ENCODE assay signal across 1 cellular context in the genomic region with DNA sequence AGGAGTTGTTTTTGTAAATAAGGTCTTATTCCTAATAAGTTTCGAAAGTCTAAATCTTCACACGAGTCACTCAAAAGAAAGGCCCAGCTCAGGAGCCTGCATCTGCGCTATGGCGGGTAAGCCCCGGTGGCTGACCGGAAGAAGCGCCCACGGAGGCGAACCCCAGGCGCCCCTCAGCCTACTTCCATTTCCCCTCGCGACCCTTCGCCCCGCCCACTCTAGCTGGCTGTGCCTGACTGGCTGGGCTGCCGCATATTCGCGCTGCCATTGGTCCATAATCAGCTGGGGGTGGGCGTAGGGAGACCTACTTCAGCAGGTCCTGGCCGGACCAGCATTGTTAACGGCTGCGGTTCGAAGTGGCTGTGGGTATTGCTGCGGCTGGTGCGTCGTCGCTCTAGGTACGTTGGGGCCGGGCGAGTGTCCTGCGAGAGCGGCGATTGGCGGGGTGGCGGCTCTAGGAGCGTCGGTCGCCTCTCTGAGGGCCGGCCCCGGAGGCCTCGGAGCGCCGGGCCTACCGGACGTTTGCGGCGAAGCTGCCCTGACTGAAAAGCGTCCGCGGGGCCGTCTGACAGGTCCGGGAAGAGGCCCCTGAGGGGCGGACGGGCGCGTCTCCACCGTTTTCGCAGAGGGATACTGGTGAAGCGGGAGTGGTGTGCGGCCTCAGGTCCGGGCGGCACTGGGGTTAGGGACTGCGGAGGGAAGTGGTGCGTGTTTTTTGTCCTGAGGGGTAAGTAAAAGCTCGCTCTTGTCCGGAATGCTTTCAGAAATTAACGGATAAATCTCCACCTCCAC.
TF ChIP-seq lines count a peak whose summit lies in the region.

A gene with protein sequence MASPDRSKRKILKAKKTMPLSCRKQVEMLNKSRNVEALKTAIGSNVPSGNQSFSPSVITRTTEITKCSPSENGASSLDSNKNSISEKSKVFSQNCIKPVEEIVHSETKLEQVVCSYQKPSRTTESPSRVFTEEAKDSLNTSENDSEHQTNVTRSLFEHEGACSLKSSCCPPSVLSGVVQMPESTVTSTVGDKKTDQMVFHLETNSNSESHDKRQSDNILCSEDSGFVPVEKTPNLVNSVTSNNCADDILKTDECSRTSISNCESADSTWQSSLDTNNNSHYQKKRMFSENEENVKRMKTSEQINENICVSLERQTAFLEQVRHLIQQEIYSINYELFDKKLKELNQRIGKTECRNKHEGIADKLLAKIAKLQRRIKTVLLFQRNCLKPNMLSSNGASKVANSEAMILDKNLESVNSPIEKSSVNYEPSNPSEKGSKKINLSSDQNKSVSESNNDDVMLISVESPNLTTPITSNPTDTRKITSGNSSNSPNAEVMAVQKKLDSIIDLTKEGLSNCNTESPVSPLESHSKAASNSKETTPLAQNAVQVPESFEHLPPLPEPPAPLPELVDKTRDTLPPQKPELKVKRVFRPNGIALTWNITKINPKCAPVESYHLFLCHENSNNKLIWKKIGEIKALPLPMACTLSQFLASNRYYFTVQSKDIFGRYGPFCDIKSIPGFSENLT (plus strand): TSS at position 337 of the 792 bp plus-strand sequence. CDS start 44,560 bp downstream, outside the sequence.

TF ChIP-seq in K562, 482 proteins besides CTCF, POLR2A, EP300 and RAD21 (continued from another document and continues in another):
- peak; percentile 83; the same call in 1 of the 2 replicates for TF ChIP-seq POLR2AphosphoS2 (IDR thresholded peaks at IDR 0.05; ENCODE audit: low read length)
- TF ChIP-seq MCM5 (IDR thresholded peaks at IDR 0.05; ENCODE audit: low read depth): no peak
- TF ChIP-seq, protein P1, sequence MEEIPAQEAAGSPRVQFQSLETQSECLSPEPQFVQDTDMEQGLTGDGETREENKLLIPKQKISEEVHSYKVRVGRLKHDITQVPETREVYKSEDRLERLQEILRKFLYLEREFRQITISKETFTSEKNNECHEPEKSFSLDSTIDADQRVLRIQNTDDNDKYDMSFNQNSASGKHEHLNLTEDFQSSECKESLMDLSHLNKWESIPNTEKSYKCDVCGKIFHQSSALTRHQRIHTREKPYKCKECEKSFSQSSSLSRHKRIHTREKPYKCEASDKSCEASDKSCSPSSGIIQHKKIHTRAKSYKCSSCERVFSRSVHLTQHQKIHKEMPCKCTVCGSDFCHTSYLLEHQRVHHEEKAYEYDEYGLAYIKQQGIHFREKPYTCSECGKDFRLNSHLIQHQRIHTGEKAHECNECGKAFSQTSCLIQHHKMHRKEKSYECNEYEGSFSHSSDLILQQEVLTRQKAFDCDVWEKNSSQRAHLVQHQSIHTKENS (CRISPR knock-in tag; IDR thresholded peaks at IDR 0.05): no peak
- no peak for TF ChIP-seq FOXA1 (IDR thresholded peaks at IDR 0.05; ENCODE audit: borderline replicate concordance)
- TF ChIP-seq ZNF232 (CRISPR knock-in tag; IDR thresholded peaks at IDR 0.05): no peak; the same call in 1 of the 2 replicates
- TF ChIP-seq CSDE1 (IDR thresholded peaks at IDR 0.05): no peak
- peak; percentile 49 to 65; a peak in 2 of 4 replicates for TF ChIP-seq MAZ (CRISPR knock-in tag; conservative IDR thresholded peaks at IDR 0.05 in 1 of 2, IDR thresholded peaks at IDR 0.05 in 1 of 2)
- no peak for TF ChIP-seq ZNF76 (CRISPR knock-in tag; IDR thresholded peaks at IDR 0.05; ENCODE audit: borderline replicate concordance)
- TF ChIP-seq ZFPM2 (CRISPR knock-in tag; IDR thresholded peaks at IDR 0.05): no peak
- TF ChIP-seq, protein P2, sequence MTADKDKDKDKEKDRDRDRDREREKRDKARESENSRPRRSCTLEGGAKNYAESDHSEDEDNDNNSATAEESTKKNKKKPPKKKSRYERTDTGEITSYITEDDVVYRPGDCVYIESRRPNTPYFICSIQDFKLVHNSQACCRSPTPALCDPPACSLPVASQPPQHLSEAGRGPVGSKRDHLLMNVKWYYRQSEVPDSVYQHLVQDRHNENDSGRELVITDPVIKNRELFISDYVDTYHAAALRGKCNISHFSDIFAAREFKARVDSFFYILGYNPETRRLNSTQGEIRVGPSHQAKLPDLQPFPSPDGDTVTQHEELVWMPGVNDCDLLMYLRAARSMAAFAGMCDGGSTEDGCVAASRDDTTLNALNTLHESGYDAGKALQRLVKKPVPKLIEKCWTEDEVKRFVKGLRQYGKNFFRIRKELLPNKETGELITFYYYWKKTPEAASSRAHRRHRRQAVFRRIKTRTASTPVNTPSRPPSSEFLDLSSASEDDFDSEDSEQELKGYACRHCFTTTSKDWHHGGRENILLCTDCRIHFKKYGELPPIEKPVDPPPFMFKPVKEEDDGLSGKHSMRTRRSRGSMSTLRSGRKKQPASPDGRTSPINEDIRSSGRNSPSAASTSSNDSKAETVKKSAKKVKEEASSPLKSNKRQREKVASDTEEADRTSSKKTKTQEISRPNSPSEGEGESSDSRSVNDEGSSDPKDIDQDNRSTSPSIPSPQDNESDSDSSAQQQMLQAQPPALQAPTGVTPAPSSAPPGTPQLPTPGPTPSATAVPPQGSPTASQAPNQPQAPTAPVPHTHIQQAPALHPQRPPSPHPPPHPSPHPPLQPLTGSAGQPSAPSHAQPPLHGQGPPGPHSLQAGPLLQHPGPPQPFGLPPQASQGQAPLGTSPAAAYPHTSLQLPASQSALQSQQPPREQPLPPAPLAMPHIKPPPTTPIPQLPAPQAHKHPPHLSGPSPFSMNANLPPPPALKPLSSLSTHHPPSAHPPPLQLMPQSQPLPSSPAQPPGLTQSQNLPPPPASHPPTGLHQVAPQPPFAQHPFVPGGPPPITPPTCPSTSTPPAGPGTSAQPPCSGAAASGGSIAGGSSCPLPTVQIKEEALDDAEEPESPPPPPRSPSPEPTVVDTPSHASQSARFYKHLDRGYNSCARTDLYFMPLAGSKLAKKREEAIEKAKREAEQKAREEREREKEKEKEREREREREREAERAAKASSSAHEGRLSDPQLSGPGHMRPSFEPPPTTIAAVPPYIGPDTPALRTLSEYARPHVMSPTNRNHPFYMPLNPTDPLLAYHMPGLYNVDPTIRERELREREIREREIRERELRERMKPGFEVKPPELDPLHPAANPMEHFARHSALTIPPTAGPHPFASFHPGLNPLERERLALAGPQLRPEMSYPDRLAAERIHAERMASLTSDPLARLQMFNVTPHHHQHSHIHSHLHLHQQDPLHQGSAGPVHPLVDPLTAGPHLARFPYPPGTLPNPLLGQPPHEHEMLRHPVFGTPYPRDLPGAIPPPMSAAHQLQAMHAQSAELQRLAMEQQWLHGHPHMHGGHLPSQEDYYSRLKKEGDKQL (CRISPR knock-in tag; IDR thresholded peaks at IDR 0.05; ENCODE audit: borderline replicate concordance): no peak
- TF ChIP-seq ETV6 (IDR thresholded peaks at IDR 0.05; ENCODE audit: borderline replicate concordance in 1 of 2, low read depth in 2 of 2, low read length in 1 of 2): no peak
- TF ChIP-seq ETV6 (CRISPR knock-in tag; IDR thresholded peaks at IDR 0.05; ENCODE audit: borderline replicate concordance): no peak
- TF ChIP-seq, protein P3, sequence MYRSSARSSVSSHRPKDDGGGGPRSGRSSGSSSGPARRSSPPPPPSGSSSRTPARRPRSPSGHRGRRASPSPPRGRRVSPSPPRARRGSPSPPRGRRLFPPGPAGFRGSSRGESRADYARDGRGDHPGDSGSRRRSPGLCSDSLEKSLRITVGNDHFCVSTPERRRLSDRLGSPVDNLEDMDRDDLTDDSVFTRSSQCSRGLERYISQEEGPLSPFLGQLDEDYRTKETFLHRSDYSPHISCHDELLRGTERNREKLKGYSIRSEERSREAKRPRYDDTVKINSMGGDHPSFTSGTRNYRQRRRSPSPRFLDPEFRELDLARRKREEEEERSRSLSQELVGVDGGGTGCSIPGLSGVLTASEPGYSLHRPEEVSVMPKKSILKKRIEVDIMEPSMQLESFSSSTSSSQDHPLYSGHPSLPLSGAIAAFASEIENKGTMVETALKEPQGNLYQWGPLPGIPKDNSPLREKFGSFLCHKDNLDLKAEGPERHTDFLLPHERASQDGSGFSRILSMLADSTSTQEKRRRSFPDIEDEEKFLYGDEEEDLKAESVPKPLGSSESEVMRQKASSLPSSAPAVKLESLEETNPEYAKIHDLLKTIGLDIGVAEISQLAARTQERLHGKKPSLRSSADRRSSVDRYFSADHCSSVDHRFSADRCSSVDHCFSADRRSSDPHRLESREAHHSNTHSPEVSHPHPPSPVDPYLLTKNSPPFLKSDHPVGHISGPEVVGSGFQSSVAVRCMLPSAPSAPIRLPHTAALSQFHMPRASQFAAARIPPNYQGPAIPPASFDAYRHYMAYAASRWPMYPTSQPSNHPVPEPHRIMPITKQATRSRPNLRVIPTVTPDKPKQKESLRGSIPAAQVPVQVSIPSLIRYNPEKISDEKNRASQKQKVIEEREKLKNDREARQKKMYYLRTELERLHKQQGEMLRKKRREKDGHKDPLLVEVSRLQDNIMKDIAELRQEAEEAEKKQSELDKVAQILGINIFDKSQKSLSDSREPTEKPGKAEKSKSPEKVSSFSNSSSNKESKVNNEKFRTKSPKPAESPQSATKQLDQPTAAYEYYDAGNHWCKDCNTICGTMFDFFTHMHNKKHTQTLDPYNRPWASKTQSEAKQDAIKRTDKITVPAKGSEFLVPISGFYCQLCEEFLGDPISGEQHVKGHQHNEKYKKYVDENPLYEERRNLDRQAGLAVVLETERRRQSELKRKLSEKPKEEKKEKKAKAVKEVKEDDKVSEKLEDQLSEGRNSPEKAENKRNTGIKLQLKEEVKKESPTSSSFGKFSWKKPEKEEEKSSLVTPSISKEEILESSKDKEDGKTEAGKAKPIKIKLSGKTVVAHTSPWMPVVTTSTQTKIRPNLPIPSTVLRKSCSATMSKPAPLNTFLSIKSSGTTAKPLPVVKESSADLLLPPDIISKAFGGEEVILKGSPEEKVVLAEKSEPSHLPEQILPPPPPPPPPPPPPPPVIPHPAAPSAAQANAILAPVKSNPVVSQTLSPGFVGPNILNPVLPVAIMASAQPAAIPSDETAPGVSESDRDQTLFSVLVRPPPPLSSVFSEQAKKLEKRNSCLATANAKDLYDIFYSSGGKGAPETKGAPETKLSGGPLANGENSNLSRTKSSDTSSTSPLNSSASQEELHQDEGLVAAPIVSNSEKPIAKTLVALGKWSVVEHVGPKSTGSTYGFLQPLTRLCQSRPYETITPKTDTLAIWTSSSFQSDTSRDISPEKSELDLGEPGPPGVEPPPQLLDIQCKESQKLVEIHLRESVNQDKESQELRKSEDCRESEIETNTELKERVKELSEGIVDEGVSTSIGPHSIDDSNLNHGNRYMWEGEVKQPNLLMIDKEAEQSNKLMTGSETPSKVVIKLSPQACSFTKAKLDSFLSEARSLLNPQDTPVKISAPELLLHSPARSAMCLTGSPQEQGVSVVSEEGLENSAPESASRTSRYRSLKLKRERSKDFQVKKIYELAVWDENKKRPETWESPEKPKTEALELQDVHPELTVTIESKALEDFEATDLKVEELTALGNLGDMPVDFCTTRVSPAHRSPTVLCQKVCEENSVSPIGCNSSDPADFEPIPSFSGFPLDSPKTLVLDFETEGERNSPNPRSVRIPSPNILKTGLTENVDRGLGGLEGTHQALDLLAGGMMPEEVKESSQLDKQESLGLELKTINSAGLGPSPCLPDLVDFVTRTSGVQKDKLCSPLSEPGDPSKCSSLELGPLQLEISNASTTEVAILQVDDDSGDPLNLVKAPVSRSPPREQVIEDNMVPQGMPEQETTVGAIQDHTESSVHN (IDR thresholded peaks at IDR 0.05; ENCODE audit: borderline replicate concordance in 1 of 2, low read depth in 1 of 2): no peak
- TF ChIP-seq, protein P4, sequence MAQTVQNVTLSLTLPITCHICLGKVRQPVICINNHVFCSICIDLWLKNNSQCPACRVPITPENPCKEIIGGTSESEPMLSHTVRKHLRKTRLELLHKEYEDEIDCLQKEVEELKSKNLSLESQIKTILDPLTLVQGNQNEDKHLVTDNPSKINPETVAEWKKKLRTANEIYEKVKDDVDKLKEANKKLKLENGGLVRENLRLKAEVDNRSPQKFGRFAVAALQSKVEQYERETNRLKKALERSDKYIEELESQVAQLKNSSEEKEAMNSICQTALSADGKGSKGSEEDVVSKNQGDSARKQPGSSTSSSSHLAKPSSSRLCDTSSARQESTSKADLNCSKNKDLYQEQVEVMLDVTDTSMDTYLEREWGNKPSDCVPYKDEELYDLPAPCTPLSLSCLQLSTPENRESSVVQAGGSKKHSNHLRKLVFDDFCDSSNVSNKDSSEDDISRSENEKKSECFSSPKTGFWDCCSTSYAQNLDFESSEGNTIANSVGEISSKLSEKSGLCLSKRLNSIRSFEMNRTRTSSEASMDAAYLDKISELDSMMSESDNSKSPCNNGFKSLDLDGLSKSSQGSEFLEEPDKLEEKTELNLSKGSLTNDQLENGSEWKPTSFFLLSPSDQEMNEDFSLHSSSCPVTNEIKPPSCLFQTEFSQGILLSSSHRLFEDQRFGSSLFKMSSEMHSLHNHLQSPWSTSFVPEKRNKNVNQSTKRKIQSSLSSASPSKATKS (CRISPR knock-in tag; IDR thresholded peaks at IDR 0.05): no peak
- no peak for TF ChIP-seq ZNF133 (CRISPR knock-in tag; IDR thresholded peaks at IDR 0.05)
- peak in 1 of 2 experiments; percentile 98; a peak in 2 of 3 replicates for TF ChIP-seq CBX3 (IDR thresholded peaks at IDR 0.05; ENCODE audit: borderline replicate concordance in 1 of 2, low read length in 2 of 2)
- no peak for TF ChIP-seq ELF2 (CRISPR knock-in tag; IDR thresholded peaks at IDR 0.05)
- TF ChIP-seq SMAD2 (IDR thresholded peaks at IDR 0.05; ENCODE audit: low read depth, low read length): no peak
- TF ChIP-seq NELFE (IDR thresholded peaks at IDR 0.05; ENCODE audit: insufficient read depth, insufficient read length): peak; percentile 72
- TF ChIP-seq, protein P5, sequence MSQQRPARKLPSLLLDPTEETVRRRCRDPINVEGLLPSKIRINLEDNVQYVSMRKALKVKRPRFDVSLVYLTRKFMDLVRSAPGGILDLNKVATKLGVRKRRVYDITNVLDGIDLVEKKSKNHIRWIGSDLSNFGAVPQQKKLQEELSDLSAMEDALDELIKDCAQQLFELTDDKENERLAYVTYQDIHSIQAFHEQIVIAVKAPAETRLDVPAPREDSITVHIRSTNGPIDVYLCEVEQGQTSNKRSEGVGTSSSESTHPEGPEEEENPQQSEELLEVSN (IDR thresholded peaks at IDR 0.05; ENCODE audit: borderline replicate concordance in 1 of 2, extremely low read depth in 1 of 2, insufficient read depth in 1 of 2, insufficient read length in 1 of 2, low read depth in 1 of 2, low read length in 1 of 2, poor library complexity in 1 of 2, severe bottlenecking in 1 of 2): peak in 1 of 2 experiments; percentile 49
- no peak for TF ChIP-seq LEF1 (IDR thresholded peaks at IDR 0.05)
- TF ChIP-seq SMAD3 (CRISPR knock-in tag; conservative IDR thresholded peaks at IDR 0.05): no peak
- TF ChIP-seq, protein P6, sequence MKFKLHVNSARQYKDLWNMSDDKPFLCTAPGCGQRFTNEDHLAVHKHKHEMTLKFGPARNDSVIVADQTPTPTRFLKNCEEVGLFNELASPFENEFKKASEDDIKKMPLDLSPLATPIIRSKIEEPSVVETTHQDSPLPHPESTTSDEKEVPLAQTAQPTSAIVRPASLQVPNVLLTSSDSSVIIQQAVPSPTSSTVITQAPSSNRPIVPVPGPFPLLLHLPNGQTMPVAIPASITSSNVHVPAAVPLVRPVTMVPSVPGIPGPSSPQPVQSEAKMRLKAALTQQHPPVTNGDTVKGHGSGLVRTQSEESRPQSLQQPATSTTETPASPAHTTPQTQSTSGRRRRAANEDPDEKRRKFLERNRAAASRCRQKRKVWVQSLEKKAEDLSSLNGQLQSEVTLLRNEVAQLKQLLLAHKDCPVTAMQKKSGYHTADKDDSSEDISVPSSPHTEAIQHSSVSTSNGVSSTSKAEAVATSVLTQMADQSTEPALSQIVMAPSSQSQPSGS (CRISPR knock-in tag; IDR thresholded peaks at IDR 0.05): no peak
- no peak for TF ChIP-seq ARNT (IDR thresholded peaks at IDR 0.05)
